In genomic region chr3:194030372-194030771, GRCh38 we compare ENCODE assay signal across 17 cellular contexts.
A peak's percentile ranks its signal among the peaks of the same experiment; 100 is the strongest.
DNase-seq lines count a peak whose midpoint lies in the region; ATAC-seq and TF ChIP-seq lines count a peak whose summit lies in the region.
"Had no signal": no experiment of that assay in that cellular context is flagged by ENCODE, and none has a peak within 500 bp of the region (broad histone marks: within the 10 kb centered on the region; RNA-seq: fewer than 3 reads in every experiment).

No MANE protein-coding gene starts in this region.

- DNase-seq in Calu3 (peak; percentile 66), NCI-H1105 treated with DMSO at 0.1 percent for 48 hours (lab: John Stamatoyannopoulos, UW) (peak; percentile 86), PC-3 (peak; percentile 10), esophagus squamous epithelium (lab: John Stamatoyannopoulos, UW) (no peak), A673 (ENCODE audit: low spot score) (no peak), CD14-positive monocyte (ENCODE audit: low spot score) (no peak)
- DNase-seq: activated CD4-positive, alpha-beta T cell treated with anti-CD3 and anti-CD28 coated beads for 4 hours; activated CD8-positive, alpha-beta memory T cell treated with anti-CD3 and anti-CD28 coated beads, Interleukin-2, amount 50 U/mL, for 4 hours; activated naive CD4-positive, alpha-beta T cell treated with Interleukin-2 at 50 U/mL for 16 hours; CD8-positive, alpha-beta memory T cell; head of caudate nucleus; NCI-H446 treated with DMSO at 0.1 percent for 48 hours; OCI-M1; SK-N-SH had no signal

- BruUV-seq in Calu3 (replicated peaks; lab: Mats Ljungman, UMichigan): no TSS peak
- no TSS peak for BruUV-seq in PC-3 (replicated peaks; lab: Mats Ljungman, UMichigan)
- BruUV-seq in A673 (replicated peaks; lab: Mats Ljungman, UMichigan): no TSS peak

- H3K4me3 Mint-ChIP-seq in Calu3 (ENCODE audit: low read depth, unreplicated experiment) (no peak overlapping the region), CD14-positive monocyte (no peak overlapping the region)
- H3K4me3 Mint-ChIP-seq: CD8-positive, alpha-beta memory T cell had no signal

- no peaks in the 10 kb centered on the region for H4K20me1 ChIP-seq in PC-3 (ENCODE audit: low read length)

- POLR2A ChIA-PET in PC-3 (lab: Charles Lee; ENCODE audit: unreplicated experiment) (no interaction called here), A673 (lab: Charles Lee; ENCODE audit: low non-redundant PET) (no interaction called here)

- H2AFZ ChIP-seq in PC-3 (ENCODE audit: low read length): no peak overlapping the region

- no peak overlapping the region for H3K4me2 ChIP-seq in PC-3 (ENCODE audit: low read length)
- H3K4me2 ChIP-seq: SK-N-SH had no signal

- 50 to 70% methylated on average over 3 to 4 of the region's 4 CpGs for WGBS in esophagus squamous epithelium, 2 donors

- H3K27ac ChIP-seq in PC-3 (ENCODE audit: low read length) (no peak overlapping the region), esophagus squamous epithelium (peak overlapping the region in 3 of 4 donors; percentile 32 to 80 (median 64)), A673 (ENCODE audit: low read depth, low read length, poor library complexity, severe bottlenecking) (no peak overlapping the region)
- H3K27ac ChIP-seq: esophagus muscularis mucosa had no signal

- H3K4me3 ChIP-seq in PC-3 (ENCODE audit: low read length) (no peak overlapping the region), esophagus squamous epithelium (no peak overlapping the region), A673 (ENCODE audit: low read depth, low read length, poor library complexity, severe bottlenecking) (no peak overlapping the region)
- H3K4me3 ChIP-seq: esophagus muscularis mucosa had no signal

- TF ChIP-seq CTCF in Calu3 (IDR thresholded peaks at IDR 0.05; ENCODE audit: unreplicated experiment) (no peak), PC-3 (conservative IDR thresholded peaks at IDR 0.05; ENCODE audit: low read depth, low read length) (no peak), esophagus squamous epithelium (IDR thresholded peaks at IDR 0.05) (no peak), A673 (conservative IDR thresholded peaks at IDR 0.05; ENCODE audit: low read depth, low read length) (no peak), CD14-positive monocyte (IDR thresholded peaks at IDR 0.05) (no peak)

- H3K27me3 ChIP-seq in PC-3 (ENCODE audit: low read length): no peaks in the 10 kb centered on the region
- peaks cover 0 to 7% (median 0%) of the 10 kb centered on the region in 4 donors for H3K27me3 ChIP-seq in esophagus squamous epithelium
- H3K27me3 ChIP-seq in A673 (replicated peaks; ENCODE audit: insufficient read depth, low read depth, low read length, poor library complexity): no peaks in the 10 kb centered on the region

- no peak overlapping the region for H3K9ac ChIP-seq in PC-3 (ENCODE audit: low read length)
- H3K9ac ChIP-seq: SK-N-SH had no signal

- H3K36me3 ChIP-seq in PC-3 (ENCODE audit: low read depth, low read length) (no peaks in the 10 kb centered on the region), esophagus squamous epithelium (no peaks in the 10 kb centered on the region), A673 (ENCODE audit: insufficient read depth, low read length, poor library complexity, severe bottlenecking) (no peaks in the 10 kb centered on the region)
- H3K36me3 ChIP-seq: esophagus muscularis mucosa had no signal

- H3K4me1 ChIP-seq in PC-3 (ENCODE audit: insufficient read depth, low read length) (no peaks in the 10 kb centered on the region), esophagus squamous epithelium (peaks cover 0 to 50% (median 0%) of the 10 kb centered on the region in 3 donors), A673 (ENCODE audit: insufficient read depth, low read length, poor library complexity, severe bottlenecking) (no peaks in the 10 kb centered on the region)
- H3K4me1 ChIP-seq: esophagus muscularis mucosa had no signal

- intact Hi-C loops in Calu3 (cut with micrococcal nuclease; ENCODE audit: unreplicated experiment) (no loop called here), PC-3 (cut with micrococcal nuclease) (no loop called here), esophagus squamous epithelium (cut with DNase I) (no loop called here), A673 (cut with micrococcal nuclease; ENCODE audit: unreplicated experiment) (no loop called here), CD14-positive monocyte (cut with micrococcal nuclease) (no loop called here)

- no peak for ATAC-seq in PC-3
- ATAC-seq in GM18511 (IDR thresholded peaks at IDR 0.05; ENCODE audit: unreplicated experiment): no peak
- ATAC-seq in GM21825 (IDR thresholded peaks at IDR 0.05; ENCODE audit: unreplicated experiment): no peak

- no peaks in the 10 kb centered on the region for H3K79me2 ChIP-seq in PC-3 (ENCODE audit: low read length)

- H3K36me3 Mint-ChIP-seq in Calu3 (ENCODE audit: insufficient read depth, unreplicated experiment) (no peaks in the 10 kb centered on the region), CD14-positive monocyte (no peaks in the 10 kb centered on the region)
- H3K36me3 Mint-ChIP-seq: CD8-positive, alpha-beta memory T cell had no signal

- H3K9me2 ChIP-seq in PC-3 (replicated peaks; ENCODE audit: low read length): no peaks in the 10 kb centered on the region
- H3K9me2 ChIP-seq: SK-N-SH had no signal

- CTCF ChIA-PET in Calu3 (lab: Charles Lee): interaction anchor here (1.0 to 1.3 kb wide), 2 partner anchors 24 to 29 kb away, joined by 3 to 4 read pairs; no protein-coding TSS in a partner anchor
- CTCF ChIA-PET in PC-3 (lab: Charles Lee): no interaction called here
- CTCF ChIA-PET in A673 (lab: Charles Lee): interaction anchor here (0.5 kb wide), 1 partner anchor 8 kb away, joined by 5 read pairs; no protein-coding TSS in a partner anchor

- H3F3A ChIP-seq in PC-3 (ENCODE audit: low read length, unreplicated experiment): no peaks in the 10 kb centered on the region

- no peak overlapping the region for H3K27ac Mint-ChIP-seq in Calu3 (ENCODE audit: unreplicated experiment)
- H3K27ac Mint-ChIP-seq in CD14-positive monocyte: peak overlapping the region in 1 of 7 donors; percentile 42
- H3K27ac Mint-ChIP-seq: CD8-positive, alpha-beta memory T cell had no signal

- H3K9me3 Mint-ChIP-seq in Calu3 (ENCODE audit: low read depth, unreplicated experiment): no peaks in the 10 kb centered on the region
- H3K9me3 Mint-ChIP-seq in CD14-positive monocyte: peaks cover 0 to 3% (median 0%) of the 10 kb centered on the region in 7 donors
- H3K9me3 Mint-ChIP-seq: CD8-positive, alpha-beta memory T cell had no signal

- H3K27me3 Mint-ChIP-seq in Calu3 (ENCODE audit: unreplicated experiment) (no peaks in the 10 kb centered on the region), CD14-positive monocyte (ENCODE audit: low read depth in 3 of 3) (peaks cover 5 to 20% (median 17%) of the 10 kb centered on the region in 3 donors)

- H3K4me1 Mint-ChIP-seq in Calu3 (ENCODE audit: low read depth, unreplicated experiment): peaks cover 55% of the 10 kb centered on the region
- H3K4me1 Mint-ChIP-seq in CD14-positive monocyte: peaks cover 9% of the 10 kb centered on the region
- H3K4me1 Mint-ChIP-seq: CD8-positive, alpha-beta memory T cell had no signal

- H3K9me3 ChIP-seq in PC-3 (ENCODE audit: low read length): no peaks in the 10 kb centered on the region
- no peaks in the 10 kb centered on the region for H3K9me3 ChIP-seq in esophagus squamous epithelium
- no peaks in the 10 kb centered on the region for H3K9me3 ChIP-seq in A673 (ENCODE audit: low read depth, low read length, poor library complexity, severe bottlenecking)
- H3K9me3 ChIP-seq: esophagus muscularis mucosa, SK-N-SH had no signal

- no peak for TF ChIP-seq POLR2A in esophagus squamous epithelium (IDR thresholded peaks at IDR 0.05)

Comparison
In these comparisons a context has a peak if more than half of its experiments do, and no peak if none do; other contexts are left out.
1. DNase-seq: peak in Calu3 (single experiment), NCI-H1105 treated with DMSO at 0.1 percent for 48 hours (single experiment) and PC-3 (single experiment); none in esophagus squamous epithelium (single experiment), A673 (single experiment) and CD14-positive monocyte (single experiment).
2. H3K27ac ChIP-seq: peak in esophagus squamous epithelium (3 of 4); none in PC-3 (single experiment) and A673 (single experiment).